In the genomic region with DNA sequence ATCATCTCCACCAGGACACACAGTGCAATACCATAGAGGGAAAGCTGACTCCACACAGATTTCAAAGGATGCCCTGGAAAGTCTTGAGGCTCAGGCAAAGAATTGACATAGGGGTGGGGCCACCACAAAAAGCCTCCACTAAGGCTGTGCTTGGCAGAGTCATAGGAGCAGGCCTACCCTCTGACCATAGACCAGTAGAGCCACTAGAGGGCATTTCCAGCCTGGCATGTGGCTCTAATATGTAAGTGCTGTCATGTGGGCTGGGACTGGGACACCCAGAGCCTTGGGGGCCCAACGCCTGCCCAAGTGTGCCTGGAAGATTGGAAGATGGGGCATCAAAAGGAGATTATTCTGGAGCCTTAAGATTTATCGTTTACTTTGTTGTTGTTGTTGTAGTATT, we compare ENCODE assay signal across 12 cellular contexts.
DNase-seq lines count a peak whose midpoint lies in the region; ATAC-seq and TF ChIP-seq lines count a peak whose summit lies in the region.
"Had no signal": no experiment of that assay in that cellular context is flagged by ENCODE, and none has a peak within 500 bp of the region (broad histone marks: within the 10 kb centered on the region; RNA-seq: fewer than 3 reads in every experiment).

No MANE protein-coding gene starts in this region.

- ATAC-seq in HG02642 (IDR thresholded peaks at IDR 0.05; ENCODE audit: poor library complexity, unreplicated experiment): no peak
- no peak for ATAC-seq in HG02610 (IDR thresholded peaks at IDR 0.05; ENCODE audit: unreplicated experiment)
- ATAC-seq in GM21367 (IDR thresholded peaks at IDR 0.05; ENCODE audit: unreplicated experiment): no peak

- no peaks in the 10 kb centered on the region for H3K9me2 ChIP-seq in SK-N-SH

- TF ChIP-seq EP300 in SK-N-SH (IDR thresholded peaks at IDR 0.05; ENCODE audit: borderline replicate concordance in 1 of 2, low read depth in 1 of 2, low read length in 1 of 2): no peak

- POLR2A ChIA-PET in SK-N-SH (lab: Yijun Ruan, JAX): no interaction called here

- DNase-seq in Caki2 (ENCODE audit: low read depth) (peak; percentile 13), HPDE6-E6E7 (ENCODE audit: extremely low spot score) (peak; percentile 29), SK-N-SH (no peak), iPS-NIHi7 (ENCODE audit: extremely low spot score) (peak; percentile 49), 8988T (no peak)
- DNase-seq: activated CD4-positive, alpha-beta memory T cell treated with anti-CD3 and anti-CD28 coated beads, Interleukin-2, amount 10 ng/mL, durations not matched to agents 7 days and 5 days; DMS153; NCI-H187 treated with DMSO at 0.1 percent for 48 hours had no signal

- H3F3A ChIP-seq in SK-N-SH (replicated peaks; ENCODE audit: insufficient read depth): no peaks in the 10 kb centered on the region

- H3K79me2 ChIP-seq in SK-N-SH (ENCODE audit: insufficient read depth): no peaks in the 10 kb centered on the region
- H3K79me2 ChIP-seq: parathyroid adenoma had no signal

- H3K9me3 ChIP-seq in SK-N-SH: no peaks in the 10 kb centered on the region

- in situ Hi-C loops in Caki2 (cut with HindIII; ENCODE audit: low pct_unique_long_range_greater_than_20kb, low sequenced_read_pairs): no loop called here

- CTCF ChIA-PET in SK-N-SH (lab: Yijun Ruan, JAX): interaction anchor here (1.2 kb wide), 1 partner anchor 739 kb away, joined by 3 read pairs; no protein-coding TSS in a partner anchor

- H2AFZ ChIP-seq in SK-N-SH (ENCODE audit: low read depth): no peak overlapping the region
- H2AFZ ChIP-seq: parathyroid adenoma had no signal

- no peak overlapping the region for H3K4me2 ChIP-seq in SK-N-SH

- WGBS in SK-N-SH (ENCODE audit: low lambda C conversion rate): 5% methylated on average over 2 of the region's 2 CpGs

- no peaks in the 10 kb centered on the region for H4K20me1 ChIP-seq in SK-N-SH (ENCODE audit: insufficient read depth)

- TF ChIP-seq RAD21 in SK-N-SH (IDR thresholded peaks at IDR 0.05; ENCODE audit: low read length): no peak

- H3K4me1 ChIP-seq in SK-N-SH (ENCODE audit: control insufficient read depth in 1 of 2, insufficient read depth in 2 of 2, low read depth in 1 of 2, low read length in 1 of 2): no peaks in the 10 kb centered on the region
- H3K4me1 ChIP-seq: parathyroid adenoma had no signal

- no peak overlapping the region for H3K9ac ChIP-seq in SK-N-SH
- H3K9ac ChIP-seq: parathyroid adenoma had no signal

- H3K27ac ChIP-seq in SK-N-SH (ENCODE audit: low read depth in 2 of 2, low read length in 1 of 2): no peak overlapping the region
- H3K27ac ChIP-seq: parathyroid adenoma had no signal

- peak; percentile 44 for TF ChIP-seq CTCF in SK-N-SH (IDR thresholded peaks at IDR 0.05)

- H3K4me3 ChIP-seq in SK-N-SH (ENCODE audit: low read depth in 2 of 2, low read length in 1 of 2): no peak overlapping the region

- H3K27me3 ChIP-seq in SK-N-SH (ENCODE audit: insufficient read depth): no peaks in the 10 kb centered on the region

- no peaks in the 10 kb centered on the region for H3K36me3 ChIP-seq in SK-N-SH (replicated peaks in 1 of 2; ENCODE audit: control insufficient read depth in 1 of 2, insufficient read depth in 2 of 2, low read length in 1 of 2)

TF ChIP-seq in SK-N-SH, 30 proteins besides CTCF, POLR2A, EP300 and RAD21:
- TF ChIP-seq MEF2A (IDR thresholded peaks at IDR 0.05; ENCODE audit: borderline replicate concordance, low read depth) (no peak), SMC3 (IDR thresholded peaks at IDR 0.05; ENCODE audit: low read depth, low read length) (peak; percentile 25; the same call in 1 of the 2 replicates)
TF ChIP-seq in SK-N-SH: peak in this region for 1.

Comparison
In these comparisons a context has a peak if more than half of its experiments do, and no peak if none do; other contexts are left out.
1. DNase-seq: peak in Caki2 (single experiment), HPDE6-E6E7 (single experiment) and iPS-NIHi7 (single experiment); none in SK-N-SH (single experiment) and 8988T (single experiment).